13 cellular contexts compared by ENCODE assay signal in the genomic region with DNA sequence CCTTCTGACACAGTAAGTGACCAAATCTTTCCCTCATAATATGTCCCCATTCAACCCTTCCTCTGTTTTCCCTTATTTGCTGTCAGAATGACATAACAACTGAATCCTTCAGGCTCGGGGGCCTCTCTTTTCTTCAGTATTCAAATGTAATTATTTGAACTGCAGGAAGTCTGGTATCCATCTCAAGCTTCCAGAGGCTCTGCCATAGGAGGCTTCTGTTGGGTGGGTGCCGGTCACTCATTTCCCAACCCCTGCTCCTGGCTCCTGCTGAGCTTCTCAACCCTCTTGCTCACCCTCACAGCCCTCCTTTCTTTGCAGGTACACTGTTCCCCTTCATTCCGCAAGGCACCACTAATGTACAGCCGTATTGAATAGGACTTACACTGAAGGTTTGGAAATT.
DNase-seq lines count a peak whose midpoint lies in the region; ATAC-seq, FAIRE-seq and TF ChIP-seq lines count a peak whose summit lies in the region.
"Had no signal": no experiment of that assay in that cellular context is flagged by ENCODE, and none has a peak within 500 bp of the region (broad histone marks: within the 10 kb centered on the region; RNA-seq: fewer than 3 reads in every experiment).

No MANE protein-coding gene starts in this region.

- intact Hi-C loops in colonic mucosa (cut with DNase I): no loop called here

- no peak overlapping the region for H3K4me2 ChIP-seq in mesenchymal stem cell (ENCODE audit: low read length, poor library complexity, severe bottlenecking)
- H3K4me2 ChIP-seq: BLaER1 had no signal

- H3K27me3 ChIP-seq in BE2C: no peaks in the 10 kb centered on the region
- no peaks in the 10 kb centered on the region for H3K27me3 ChIP-seq in HUES64 (ENCODE audit: insufficient read depth, low read length)
- peaks cover 0 to 24% of the 10 kb centered on the region in 2 experiments for H3K27me3 ChIP-seq in mesenchymal stem cell (ENCODE audit: control insufficient read depth in 1 of 2, insufficient read depth in 1 of 2, low read length in 2 of 2)
- no peaks in the 10 kb centered on the region for H3K27me3 ChIP-seq in colonic mucosa
- H3K27me3 ChIP-seq: BLaER1 had no signal

- TF ChIP-seq CTCF in BE2C (IDR thresholded peaks at IDR 0.05; ENCODE audit: low read depth, low read length): no peak
- TF ChIP-seq CTCF in colonic mucosa (IDR thresholded peaks at IDR 0.05): no peak

- H3K9me3 ChIP-seq in BE2C: no peaks in the 10 kb centered on the region
- H3K9me3 ChIP-seq in HUES64 (ENCODE audit: insufficient read depth, low read depth, low read length): no peaks in the 10 kb centered on the region
- H3K9me3 ChIP-seq in T-helper 17 cell (ENCODE audit: control insufficient read depth, low read length, poor library complexity, severe bottlenecking): no peaks in the 10 kb centered on the region
- H3K9me3 ChIP-seq in mesenchymal stem cell (ENCODE audit: control insufficient read depth, low read length): peaks cover 3% of the 10 kb centered on the region
- no peaks in the 10 kb centered on the region for H3K9me3 ChIP-seq in colonic mucosa

- H3K14ac ChIP-seq in mesenchymal stem cell (ENCODE audit: low read length in 2 of 2): no peak overlapping the region

- H3K9ac ChIP-seq in HUES64 (ENCODE audit: low read depth, low read length): no peak overlapping the region
- H3K9ac ChIP-seq in mesenchymal stem cell (ENCODE audit: low read length): no peak overlapping the region
- no peak overlapping the region for H3K9ac ChIP-seq in colonic mucosa (ENCODE audit: low read depth in 2 of 2, low read length in 2 of 2)
- H3K9ac ChIP-seq: BLaER1 had no signal

- H2BK120ac ChIP-seq in mesenchymal stem cell (ENCODE audit: low read depth, low read length): no peak overlapping the region

- no peak overlapping the region for H3K4ac ChIP-seq in mesenchymal stem cell (ENCODE audit: low read depth in 1 of 2, low read length in 2 of 2)

- H4K91ac ChIP-seq in mesenchymal stem cell (ENCODE audit: low read length): peak overlapping the region; percentile 3

- no peak for ATAC-seq in T-helper 17 cell
- no peak for ATAC-seq in GM19467 (IDR thresholded peaks at IDR 0.05; ENCODE audit: unreplicated experiment)
- ATAC-seq in HG02678 (IDR thresholded peaks at IDR 0.05; ENCODE audit: unreplicated experiment): no peak
- ATAC-seq: HepG2 had no signal

- H2AFZ ChIP-seq in mesenchymal stem cell (ENCODE audit: low read depth, low read length): no peak overlapping the region

- no peak overlapping the region for H3K4me3 Mint-ChIP-seq in T-helper 17 cell
- H3K4me3 Mint-ChIP-seq: CD8-positive, alpha-beta memory T cell had no signal

- peak; percentile 17 for DNase-seq in BE2C
- DNase-seq in T-helper 17 cell: no peak
- no peak for DNase-seq in mesenchymal stem cell
- no peak for DNase-seq in HTR-8/SVneo (ENCODE audit: insufficient read length, low spot score)
- no peak for DNase-seq in colonic mucosa
- DNase-seq: CD8-positive, alpha-beta memory T cell; DMS 273 treated with DMSO at 0.1 percent for 48 hours had no signal

- no peak for FAIRE-seq in HTR-8/SVneo (lab: Jason Lieb, UNC)
- FAIRE-seq: HepG2 had no signal

- H2BK12ac ChIP-seq in mesenchymal stem cell (ENCODE audit: low read length in 2 of 2): no peak overlapping the region

- H3K4me3 ChIP-seq in BE2C (ENCODE audit: low read depth, low read length): no peak overlapping the region
- H3K4me3 ChIP-seq in HUES64 (ENCODE audit: low read length): no peak overlapping the region
- H3K4me3 ChIP-seq in mesenchymal stem cell (ENCODE audit: insufficient read depth in 1 of 2, low read depth in 1 of 2, low read length in 2 of 2): no peak overlapping the region
- H3K4me3 ChIP-seq in colonic mucosa: no peak overlapping the region
- H3K4me3 ChIP-seq: BLaER1 had no signal

- H3K36me3 Mint-ChIP-seq in T-helper 17 cell (ENCODE audit: low read depth): no peaks in the 10 kb centered on the region
- H3K36me3 Mint-ChIP-seq: CD8-positive, alpha-beta memory T cell had no signal

- H2BK5ac ChIP-seq in mesenchymal stem cell (ENCODE audit: low read depth, low read length, poor library complexity, severe bottlenecking): no peak overlapping the region

- peak overlapping the region; percentile 23 for H2BK15ac ChIP-seq in mesenchymal stem cell (ENCODE audit: low read depth, poor library complexity, severe bottlenecking)

- H3K27ac ChIP-seq in HUES64 (ENCODE audit: low read depth, low read length) (peak overlapping the region; percentile 54; the same call in 1 of the 2 replicates), mesenchymal stem cell (ENCODE audit: low read length, poor library complexity, severe bottlenecking) (no peak overlapping the region), colonic mucosa (no peak overlapping the region)
- H3K27ac ChIP-seq: 22Rv1, BLaER1 had no signal

- H3K18ac ChIP-seq in mesenchymal stem cell (ENCODE audit: low read depth in 1 of 2, low read length in 2 of 2): no peak overlapping the region

- H4K8ac ChIP-seq in mesenchymal stem cell (ENCODE audit: low read length): no peak overlapping the region

- H3K27me3 Mint-ChIP-seq in T-helper 17 cell: no peaks in the 10 kb centered on the region

- peaks cover 8% of the 10 kb centered on the region for H3K4me1 Mint-ChIP-seq in T-helper 17 cell
- H3K4me1 Mint-ChIP-seq: CD8-positive, alpha-beta memory T cell had no signal

- H3K36me3 ChIP-seq in BE2C: no peaks in the 10 kb centered on the region; the same call in 1 of the 2 replicates
- no peaks in the 10 kb centered on the region for H3K36me3 ChIP-seq in HUES64 (ENCODE audit: insufficient read depth, low read length)
- H3K36me3 ChIP-seq in mesenchymal stem cell (ENCODE audit: control insufficient read depth in 1 of 2, insufficient read depth in 2 of 2, low read depth in 1 of 2, low read length in 2 of 2): no peaks in the 10 kb centered on the region
- H3K36me3 ChIP-seq in colonic mucosa: no peaks in the 10 kb centered on the region
- H3K36me3 ChIP-seq: BLaER1 had no signal

- H3K79me1 ChIP-seq in mesenchymal stem cell (replicated peaks; ENCODE audit: low read length, poor library complexity, severe bottlenecking): no peaks in the 10 kb centered on the region

- H2AK5ac ChIP-seq in mesenchymal stem cell (ENCODE audit: low read length, severe bottlenecking): peak overlapping the region; percentile 13

- peak overlapping the region; percentile 37 for H3K27ac Mint-ChIP-seq in T-helper 17 cell
- H3K27ac Mint-ChIP-seq: CD8-positive, alpha-beta memory T cell had no signal

- WGBS in HUES64: 50% methylated on average over 4 of the region's 4 CpGs
- WGBS in mesenchymal stem cell: 67% methylated on average over 4 of the region's 4 CpGs

- H3K23ac ChIP-seq in mesenchymal stem cell (ENCODE audit: low read length in 2 of 2): no peak overlapping the region

- H3K4me1 ChIP-seq in BE2C (no peaks in the 10 kb centered on the region), HUES64 (ENCODE audit: insufficient read depth, low read length) (peaks cover 17% of the 10 kb centered on the region), mesenchymal stem cell (ENCODE audit: control insufficient read depth, insufficient read depth, low read depth, low read length) (peaks cover 1% of the 10 kb centered on the region), colonic mucosa (no peaks in the 10 kb centered on the region)
